In the genomic region with DNA sequence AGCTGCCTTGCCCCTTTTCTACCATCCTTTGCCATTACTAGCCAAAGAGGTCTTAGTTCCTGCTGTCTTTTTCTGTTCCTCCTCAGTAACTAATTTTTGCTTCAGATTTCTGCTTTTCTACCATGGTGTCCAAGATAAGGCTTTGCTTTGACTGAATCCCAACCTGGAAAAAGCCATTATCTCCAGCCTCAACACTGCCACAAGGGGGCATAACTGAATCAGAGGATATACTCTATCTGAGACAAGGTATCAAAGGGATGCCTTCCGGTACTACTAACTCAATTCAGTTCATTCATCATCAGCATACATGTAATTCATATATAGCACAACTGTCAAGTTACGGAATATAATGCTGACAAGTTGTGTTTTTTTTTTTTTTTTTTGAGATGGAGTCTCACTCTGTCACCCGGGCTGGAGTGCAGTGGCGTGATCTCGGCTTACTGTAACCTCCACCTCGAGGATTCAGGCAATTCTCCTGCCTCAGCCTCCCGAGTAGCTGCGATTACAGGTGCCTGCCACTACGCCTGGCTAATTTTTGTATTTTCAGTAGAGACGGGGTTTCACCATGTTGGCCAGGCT, we compare ENCODE assay signal across 8 cellular contexts. TPM values are rescaled to one million over a fixed set of nuclear protein-coding genes. Genes with fewer than 3 reads are reported as not detected.
DNase-seq lines count a peak whose midpoint lies in the region; ATAC-seq, FAIRE-seq and TF ChIP-seq lines count a peak whose summit lies in the region.

No MANE protein-coding gene starts in this region.

- no peak overlapping the region for H3K4me2 ChIP-seq in fibroblast of lung (ENCODE audit: extremely low read depth, insufficient read depth, low read length)

- no peaks in the 10 kb centered on the region for H3K36me3 ChIP-seq in fibroblast of lung (ENCODE audit: control insufficient read depth, insufficient read depth, low read length)
- peaks cover 0 to 91% of the 10 kb centered on the region in 2 donors for H3K36me3 ChIP-seq in psoas muscle (ENCODE audit: insufficient read depth in 1 of 2, low read depth in 1 of 2)

- intact Hi-C loops in psoas muscle (cut with DNase I): no loop called here
- intact Hi-C loops in posterior vena cava (cut with DNase I): loop anchor here in 1 of 2 donors (5.0 kb wide), 1 partner anchor 316 kb away; no protein-coding TSS in a partner anchor

- H3K9me3 ChIP-seq in fibroblast of lung (ENCODE audit: control insufficient read depth, insufficient read depth, low read depth, low read length) (no peaks in the 10 kb centered on the region), psoas muscle (no peaks in the 10 kb centered on the region)

- H3K4me1 ChIP-seq in fibroblast of lung (ENCODE audit: control insufficient read depth, extremely low read depth, insufficient read depth, low read length): no peaks in the 10 kb centered on the region
- no peaks in the 10 kb centered on the region for H3K4me1 ChIP-seq in psoas muscle

- no peak overlapping the region for H3K9ac ChIP-seq in fibroblast of lung (ENCODE audit: insufficient read depth, low read length)

- 84 to 86% (median 84%) methylated on average over 10 of the region's 10 CpGs for WGBS in psoas muscle, 3 donors

- H3K4me3 ChIP-seq in fibroblast of lung (replicated peaks in 1 of 4; ENCODE audit: control extremely low read depth in 1 of 4, insufficient read depth in 1 of 4, low read depth in 3 of 4, low read length in 4 of 4) (no peak overlapping the region), psoas muscle (no peak overlapping the region)

- no peaks in the 10 kb centered on the region for H3K79me2 ChIP-seq in fibroblast of lung (ENCODE audit: control insufficient read depth, insufficient read depth, low read length)

- DNase-seq in NCI-H1105 treated with DMSO at 0.1 percent for 48 hours (lab: John Stamatoyannopoulos, UW) (peak; percentile 42), NCI-H1105 (lab: John Stamatoyannopoulos, UW) (no peak), GM19239 (ENCODE audit: insufficient read length, low spot score) (no peak), LoVo (ENCODE audit: low spot score) (peak; percentile 41), fibroblast of lung (ENCODE audit: low read depth in 2 of 2) (peak; percentile 7 to 38), psoas muscle (no peak), posterior vena cava (ENCODE audit: low spot score) (no peak)
- DNase-seq in activated CD4-positive, alpha-beta T cell treated with anti-CD3 and anti-CD28 coated beads for 48 hours: peak; percentile 49

- no peaks in the 10 kb centered on the region for H3K27me3 ChIP-seq in fibroblast of lung (ENCODE audit: control insufficient read depth, insufficient read depth, low read length)
- no peaks in the 10 kb centered on the region for H3K27me3 ChIP-seq in psoas muscle (ENCODE audit: insufficient read depth in 3 of 3, low read length in 2 of 3)

- TF ChIP-seq CTCF in fibroblast of lung (conservative IDR thresholded peaks at IDR 0.05 in 1 of 2, IDR thresholded peaks at IDR 0.05 in 1 of 2; ENCODE audit: low read depth in 1 of 2, low read length in 2 of 2) (peak; percentile 67 to 78), psoas muscle (IDR thresholded peaks at IDR 0.05) (peak; percentile 50)

- no peaks in the 10 kb centered on the region for H4K20me1 ChIP-seq in fibroblast of lung (ENCODE audit: control insufficient read depth, extremely low read depth, insufficient read depth, low read length)

- H3K27ac ChIP-seq in fibroblast of lung (ENCODE audit: insufficient read depth, low read length) (no peak overlapping the region), psoas muscle (no peak overlapping the region)

- peak in 1 of 4 donors; percentile 54 for ATAC-seq in psoas muscle

- no peak overlapping the region for H2AFZ ChIP-seq in fibroblast of lung (ENCODE audit: low read length)

- FAIRE-seq in GM19239 (lab: Jason Lieb, UNC): peak; percentile 80

RNA-seq across cellular contexts. Expression of gene OSGEPL1, which starts 11.4 kb away (rescaled TPM):
- total RNA-seq in fibroblast of lung (6.7 and 6.9 TPM in 2 replicates), psoas muscle (1 to 10 TPM; 3.4 to 5.9 (median 4.5) TPM), posterior vena cava (1 to 10 TPM; 4.4 to 5.6 TPM)
- polyA plus RNA-seq in fibroblast of lung (6.7 and 6.9 TPM in 2 replicates), psoas muscle (10 to 100 TPM in 1 of 3 donors, 1 to 10 TPM in 2; 2.9 to 12.3 (median 4.1) TPM)
- polyA plus RNA-seq in fibroblast of lung (2012): 4.7 and 4.9 TPM in 2 replicates
- 1.1 and 2.9 TPM in 2 replicates for polyA minus RNA-seq in fibroblast of lung (ENCODE audit: low replicate concordance)

RNA-seq across cellular contexts. Expression of gene ORMDL1, which starts 33.0 kb away (rescaled TPM):
- total RNA-seq in fibroblast of lung (40.8 and 68.5 TPM in 2 replicates), psoas muscle (10 to 100 TPM; 18.7 to 22.2 (median 20.1) TPM), posterior vena cava (10 to 100 TPM; 42.0 to 47.3 TPM)
- polyA plus RNA-seq in fibroblast of lung (60.9 and 96.7 TPM in 2 replicates), psoas muscle (10 to 100 TPM; 24.0 to 54.5 (median 41.2) TPM)
- 47.7 and 65.2 TPM in 2 replicates for polyA plus RNA-seq in fibroblast of lung (2012)
- polyA minus RNA-seq in fibroblast of lung (ENCODE audit: low replicate concordance): 8.2 and 13.1 TPM in 2 replicates

RNA-seq across cellular contexts. Expression of gene PMS1, which starts 33.1 kb away (rescaled TPM):
- total RNA-seq in fibroblast of lung: 34.2 and 41.0 TPM in 2 replicates
- polyA plus RNA-seq in fibroblast of lung: 15.3 and 15.7 TPM in 2 replicates
- polyA plus RNA-seq in fibroblast of lung (2012): 11.9 and 13.9 TPM in 2 replicates
- polyA minus RNA-seq in fibroblast of lung (ENCODE audit: low replicate concordance): 3.8 and 9.9 TPM in 2 replicates
- 10 to 100 TPM in 3 of 4 donors, 1 to 10 TPM in 1; 8.7 to 20.3 (median 11.6) TPM for total RNA-seq in psoas muscle
- polyA plus RNA-seq in psoas muscle: 10 to 100 TPM in 1 of 3 donors, 1 to 10 TPM in 2; 4.6 to 10.5 (median 7.4) TPM
- total RNA-seq in posterior vena cava: 10 to 100 TPM; 20.1 to 25.2 TPM

Comparison
In these comparisons a context has a peak if more than half of its experiments do, and no peak if none do; other contexts are left out.
1. DNase-seq: peak in NCI-H1105 treated with DMSO at 0.1 percent for 48 hours (single experiment), LoVo (single experiment), activated CD4-positive, alpha-beta T cell treated with anti-CD3 and anti-CD28 coated beads for 48 hours (single experiment) and fibroblast of lung (2 of 2); none in NCI-H1105 (single experiment), GM19239 (single experiment), psoas muscle (0 of 2) and posterior vena cava (single experiment).